18 cellular contexts compared by ENCODE assay signal in the genomic region with DNA sequence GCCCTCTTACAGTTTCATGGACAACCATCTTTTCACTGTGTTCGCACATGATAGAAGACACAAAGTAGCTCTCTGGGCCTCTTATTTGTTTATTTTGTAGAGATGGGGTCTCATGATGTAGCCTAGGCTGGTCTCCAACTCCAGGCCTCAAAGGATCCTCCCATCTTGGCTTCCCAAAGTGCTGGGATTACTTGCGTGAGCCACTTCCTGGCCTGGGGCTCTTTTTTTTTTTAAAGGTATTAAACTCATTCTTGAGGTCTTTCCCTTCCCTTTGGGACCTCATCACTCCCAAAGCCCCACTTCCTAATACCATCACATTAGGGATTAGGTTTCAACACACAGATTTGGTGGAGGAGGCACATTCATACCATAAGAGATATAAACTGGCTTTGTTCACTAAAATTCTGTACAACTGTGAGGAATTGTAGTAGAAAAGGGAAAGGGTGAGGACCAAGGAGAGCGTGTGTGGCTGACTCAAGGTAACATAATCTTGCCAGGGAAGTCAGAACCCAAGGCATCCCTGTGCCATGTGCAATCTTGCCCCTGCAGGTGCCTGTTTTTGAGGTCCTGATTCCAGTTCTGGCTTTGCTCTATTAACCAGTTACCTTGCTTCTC. TPM values are rescaled to one million over a fixed set of nuclear protein-coding genes. Genes with fewer than 3 reads are reported as not detected.
DNase-seq lines count a peak whose midpoint lies in the region; ATAC-seq and TF ChIP-seq lines count a peak whose summit lies in the region.
"Had no signal": no experiment of that assay in that cellular context is flagged by ENCODE, and none has a peak within 500 bp of the region (broad histone marks: within the 10 kb centered on the region; RNA-seq: fewer than 3 reads in every experiment).

No MANE protein-coding gene starts in this region.

- peaks cover 16 to 75% (median 54%) of the 10 kb centered on the region in 4 donors for H3K4me1 Mint-ChIP-seq in CD4-positive, CD25-positive, alpha-beta regulatory T cell
- H3K4me1 Mint-ChIP-seq in HFFc6 (ENCODE audit: low read depth) = peaks cover 76% of the 10 kb centered on the region
- peaks cover 35 to 64% (median 63%) of the 10 kb centered on the region in 4 donors for H3K4me1 Mint-ChIP-seq in naive thymus-derived CD8-positive, alpha-beta T cell
- H3K4me1 Mint-ChIP-seq in endodermal cell = peaks cover 46% of the 10 kb centered on the region

- in situ Hi-C loops in mammary epithelial cell (cut with MboI; ENCODE audit: low sequenced_read_pairs in 2 of 2) = loop anchor here (10.0 kb wide), 1 partner anchor 132 kb away; no protein-coding TSS in a partner anchor
- in situ Hi-C loops in G401 (cut with HindIII; ENCODE audit: low sequenced_read_pairs) = no loop called here

- no TSS peak for BruUV-seq in mammary epithelial cell (replicated peaks; lab: Mats Ljungman, UMichigan)

- H3K9ac ChIP-seq in mammary epithelial cell (ENCODE audit: insufficient read depth, low read length) (no peak overlapping the region), endodermal cell (ENCODE audit: extremely low read depth, low read length, poor library complexity, severe bottlenecking) (no peak overlapping the region)

- intact Hi-C loops in mammary epithelial cell (cut with micrococcal nuclease) = loop anchor here (5.0 kb wide), 3 partner anchors 44 to 344 kb away; partner anchors contain the start of gene PXMP4

- H2AFZ ChIP-seq in mammary epithelial cell (ENCODE audit: low read depth, low read length) = no peak overlapping the region

- no peaks in the 10 kb centered on the region for H4K20me1 ChIP-seq in mammary epithelial cell (ENCODE audit: insufficient read depth, low read length)

- peak overlapping the region; percentile 6 for H3K4me2 ChIP-seq in mammary epithelial cell (ENCODE audit: insufficient read depth, low read depth, low read length)

- peaks cover 13% of the 10 kb centered on the region for H3K4me1 ChIP-seq in CD4-positive, CD25-positive, alpha-beta regulatory T cell (ENCODE audit: control insufficient read depth, insufficient read depth, low read length, poor library complexity, severe bottlenecking)
- H3K4me1 ChIP-seq in mammary epithelial cell (ENCODE audit: insufficient read depth, low read length) = peaks cover 69% of the 10 kb centered on the region
- H3K4me1 ChIP-seq in endodermal cell (ENCODE audit: control insufficient read depth, insufficient read depth, low read length) = peaks cover 14% of the 10 kb centered on the region

- no peak for DNase-seq in CD4-positive, CD25-positive, alpha-beta regulatory T cell
- DNase-seq in HFFc6 (peak; percentile 50), mammary epithelial cell (peak; percentile 47), kidney glomerular epithelial cell (lab: John Stamatoyannopoulos, UW) (no peak), endodermal cell (no peak), G401 (ENCODE audit: low spot score) (no peak)
- no peak for DNase-seq in naive thymus-derived CD8-positive, alpha-beta T cell
- DNase-seq: activated CD4-positive, alpha-beta T cell treated with anti-CD3 and anti-CD28 coated beads, Interleukin-2, amount 50 U/mL, for 4 hours; BE2C; dermis blood vessel endothelial cell; Karpas-422; NCI-H187 treated with DMSO at 0.1 percent for 48 hours; NCI-H774; RPMI8226; stimulated activated naive CD4-positive, alpha-beta T cell treated with Interleukin-2 at 50 U/mL for 16 hours had no signal

- ATAC-seq in CD4-positive, CD25-positive, alpha-beta regulatory T cell (ENCODE audit: low read depth in 2 of 2) = no peak
- ATAC-seq in naive thymus-derived CD8-positive, alpha-beta T cell = no peak
- no peak for ATAC-seq in GM18511 (IDR thresholded peaks at IDR 0.05; ENCODE audit: unreplicated experiment)

- H3K4me3 ChIP-seq in CD4-positive, CD25-positive, alpha-beta regulatory T cell (ENCODE audit: low read depth, low read length) = no peak overlapping the region
- no peak overlapping the region for H3K4me3 ChIP-seq in mammary epithelial cell (replicated peaks in 1 of 3; ENCODE audit: insufficient read depth in 1 of 3, low read depth in 2 of 3, low read length in 3 of 3)
- no peak overlapping the region for H3K4me3 ChIP-seq in endodermal cell (ENCODE audit: low read length)
- H3K4me3 ChIP-seq: lung had no signal

- CTCF ChIA-PET in mammary epithelial cell (lab: Charles Lee; ENCODE audit: low non-redundant PET) = no interaction called here

- POLR2A ChIA-PET in naive thymus-derived CD8-positive, alpha-beta T cell (lab: Charles Lee) = no interaction called here

- H3K79me2 ChIP-seq in mammary epithelial cell (ENCODE audit: insufficient read depth, low read length) = peaks cover 70% of the 10 kb centered on the region

- dilution Hi-C loops in mammary epithelial cell (cut with HindIII; ENCODE audit: low sequenced_read_pairs) = no loop called here

- H3K9me3 Mint-ChIP-seq in CD4-positive, CD25-positive, alpha-beta regulatory T cell = peaks cover 0 to 2% (median 0%) of the 10 kb centered on the region in 7 donors
- no peaks in the 10 kb centered on the region for H3K9me3 Mint-ChIP-seq in HFFc6
- H3K9me3 Mint-ChIP-seq in naive thymus-derived CD8-positive, alpha-beta T cell = no peaks in the 10 kb centered on the region
- no peaks in the 10 kb centered on the region for H3K9me3 Mint-ChIP-seq in endodermal cell
- H3K9me3 Mint-ChIP-seq: activated T-helper 1 cell treated with anti-CD3 and anti-CD28 coated beads, Interleukin-12 subunit alpha, Interleukin-12 subunit beta, Interleukin-2, Interleukin-4 antibody, amounts not matched to agents 30 ng/mL and 10 ng/mL and 1 ng/mL, durations not matched to agents 14 hours and 24 hours and 36 hours had no signal

- no peak overlapping the region for H3K4me3 Mint-ChIP-seq in CD4-positive, CD25-positive, alpha-beta regulatory T cell
- H3K4me3 Mint-ChIP-seq in HFFc6 = peak overlapping the region; percentile 24
- no peak overlapping the region for H3K4me3 Mint-ChIP-seq in naive thymus-derived CD8-positive, alpha-beta T cell
- no peak overlapping the region for H3K4me3 Mint-ChIP-seq in endodermal cell
- H3K4me3 Mint-ChIP-seq: activated T-helper 1 cell treated with anti-CD3 and anti-CD28 coated beads, Interleukin-12 subunit alpha, Interleukin-12 subunit beta, Interleukin-2, Interleukin-4 antibody, amounts not matched to agents 30 ng/mL and 10 ng/mL and 1 ng/mL, durations not matched to agents 14 hours and 24 hours and 36 hours had no signal

- WGBS in mammary epithelial cell (ENCODE audit: low coverage, missing lambda C conversion rate) = 78% methylated on average over 1 of the region's 3 CpGs
- 93 to 100% methylated on average over 3 of the region's 3 CpGs for WGBS in endodermal cell (ENCODE audit: insufficient coverage in 1 of 2, insufficient read length in 1 of 2), 2 experiments

- H3K27me3 ChIP-seq in CD4-positive, CD25-positive, alpha-beta regulatory T cell (ENCODE audit: control insufficient read depth, insufficient read depth, low read length) = no peaks in the 10 kb centered on the region
- H3K27me3 ChIP-seq in mammary epithelial cell (ENCODE audit: insufficient read depth, low read length) = no peaks in the 10 kb centered on the region
- H3K27me3 ChIP-seq in endodermal cell (ENCODE audit: control insufficient read depth, insufficient read depth, low read length, poor library complexity, severe bottlenecking) = no peaks in the 10 kb centered on the region
- H3K27me3 ChIP-seq: BE2C had no signal

- H3K36me3 ChIP-seq in CD4-positive, CD25-positive, alpha-beta regulatory T cell (ENCODE audit: control insufficient read depth, insufficient read depth, low read length) = peaks cover 14% of the 10 kb centered on the region
- no peaks in the 10 kb centered on the region for H3K36me3 ChIP-seq in mammary epithelial cell (ENCODE audit: insufficient read depth, low read length)
- peaks cover 13% of the 10 kb centered on the region for H3K36me3 ChIP-seq in endodermal cell (ENCODE audit: control insufficient read depth, insufficient read depth, low read length)

- TF ChIP-seq CTCF in HFFc6 (IDR thresholded peaks at IDR 0.05) = no peak
- TF ChIP-seq CTCF in mammary epithelial cell (conservative IDR thresholded peaks at IDR 0.05 in 1 of 2, IDR thresholded peaks at IDR 0.05 in 1 of 2; ENCODE audit: extremely low read depth in 1 of 2, insufficient read depth in 1 of 2, low read depth in 1 of 2, low read length in 2 of 2) = no peak
- TF ChIP-seq CTCF in endodermal cell (conservative IDR thresholded peaks at IDR 0.05) = no peak

- H3K27ac Mint-ChIP-seq in CD4-positive, CD25-positive, alpha-beta regulatory T cell = peak overlapping the region in 2 of 3 donors; percentile 36 to 38
- H3K27ac Mint-ChIP-seq in HFFc6 = peak overlapping the region; percentile 92
- peak overlapping the region in 9 of 10 donors; percentile 17 to 78 (median 48) for H3K27ac Mint-ChIP-seq in naive thymus-derived CD8-positive, alpha-beta T cell
- H3K27ac Mint-ChIP-seq in endodermal cell = no peak overlapping the region

- no peaks in the 10 kb centered on the region for H3K27me3 Mint-ChIP-seq in CD4-positive, CD25-positive, alpha-beta regulatory T cell
- no peaks in the 10 kb centered on the region; the same call in 1 of the 2 replicates for H3K27me3 Mint-ChIP-seq in HFFc6 (ENCODE audit: insufficient read depth)
- H3K27me3 Mint-ChIP-seq in naive thymus-derived CD8-positive, alpha-beta T cell = no peaks in the 10 kb centered on the region
- H3K27me3 Mint-ChIP-seq in endodermal cell (ENCODE audit: insufficient read depth) = no peaks in the 10 kb centered on the region

- peaks cover 7% of the 10 kb centered on the region for H3K36me3 Mint-ChIP-seq in CD4-positive, CD25-positive, alpha-beta regulatory T cell
- H3K36me3 Mint-ChIP-seq in HFFc6 (ENCODE audit: low read depth) (no peaks in the 10 kb centered on the region), endodermal cell (ENCODE audit: low read depth) (peaks cover 8% of the 10 kb centered on the region)
- peaks cover 0 to 20% (median 0%) of the 10 kb centered on the region in 3 donors for H3K36me3 Mint-ChIP-seq in naive thymus-derived CD8-positive, alpha-beta T cell

- H3K9me3 ChIP-seq in CD4-positive, CD25-positive, alpha-beta regulatory T cell (ENCODE audit: control insufficient read depth in 2 of 2, low read length in 2 of 2) = no peaks in the 10 kb centered on the region
- H3K9me3 ChIP-seq in mammary epithelial cell (replicated peaks; ENCODE audit: insufficient read depth, low read length) (no peaks in the 10 kb centered on the region), endodermal cell (ENCODE audit: control insufficient read depth, low read length) (no peaks in the 10 kb centered on the region)
- H3K9me3 ChIP-seq: BE2C had no signal

- no peak overlapping the region for H3K27ac ChIP-seq in CD4-positive, CD25-positive, alpha-beta regulatory T cell (ENCODE audit: insufficient read depth, low read length, poor library complexity, severe bottlenecking)
- H3K27ac ChIP-seq in mammary epithelial cell (ENCODE audit: insufficient read depth, low read depth, low read length) (no peak overlapping the region), endodermal cell (ENCODE audit: low read depth, low read length) (no peak overlapping the region)

RNA-seq across cellular contexts. Expression of gene EIF2S2, which starts 45.5 kb away (rescaled TPM):
- 21.6 TPM for total RNA-seq in CD4-positive, CD25-positive, alpha-beta regulatory T cell
- 10 to 100 TPM; 21.1 to 29.0 (median 23.3) TPM for polyA plus RNA-seq in CD4-positive, CD25-positive, alpha-beta regulatory T cell
- 100 to 1,000 TPM in 1 of 6 experiments, 10 to 100 TPM in 5; 85.7 to 101 (median 94.5) TPM for total RNA-seq in HFFc6 (2021; fragmentation: NEBNext Ultra II Directional; extraction: Animal tissue kit (Norgen Biotek cat#: 25700))
- total RNA-seq in mammary epithelial cell (100 to 1,000 TPM in 1 of 2 donors, 10 to 100 TPM in 1; 99.2 to 157 TPM), endodermal cell (100 to 1,000 TPM; 106 to 144 TPM)
- polyA plus RNA-seq in mammary epithelial cell = 83.7 TPM
- polyA minus RNA-seq in mammary epithelial cell = 22.4 TPM
- total RNA-seq in naive thymus-derived CD8-positive, alpha-beta T cell = 10 to 100 TPM; 61.9 to 66.5 TPM
- polyA plus RNA-seq in naive thymus-derived CD8-positive, alpha-beta T cell = 10 to 100 TPM; 17.5 to 21.6 (median 20.2) TPM
- 89.9 TPM for polyA plus RNA-seq in endodermal cell (2013, experiment 1 of 2)
- 86.4 TPM for polyA plus RNA-seq in endodermal cell (2013, experiment 2 of 2)
- 158 and 221 TPM in 2 replicates for total RNA-seq in G401 (2014; rRNA removed; shearing (Covaris generic))

Comparison
In these comparisons a context has a peak if more than half of its experiments do, and no peak if none do; other contexts are left out.
1. DNase-seq: peak in HFFc6 (single experiment) and mammary epithelial cell (single experiment); none in CD4-positive, CD25-positive, alpha-beta regulatory T cell (0 of 3), naive thymus-derived CD8-positive, alpha-beta T cell (0 of 10), kidney glomerular epithelial cell (single experiment), endodermal cell (single experiment) and G401 (single experiment).